15 cellular contexts compared by ENCODE assay signal in the genomic region with DNA sequence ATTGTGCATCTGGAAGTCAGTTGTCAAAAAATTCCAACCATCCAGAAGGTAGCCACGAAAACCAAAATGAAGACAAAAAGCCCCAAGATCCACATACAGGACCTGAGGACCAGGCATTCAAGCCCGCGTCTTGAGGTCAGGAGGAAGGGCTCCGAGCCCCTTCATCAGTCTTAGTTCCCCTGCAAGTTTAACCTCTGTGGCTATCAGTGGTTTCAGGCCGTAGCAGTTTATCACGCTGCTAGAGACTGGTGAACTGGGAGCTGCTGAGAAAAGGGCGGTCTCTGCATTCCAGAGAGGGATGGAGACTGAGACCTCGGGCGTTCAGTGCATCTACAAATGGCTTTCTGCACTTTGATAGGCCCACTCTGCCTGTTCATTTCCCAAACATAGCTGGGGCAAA.
DNase-seq lines count a peak whose midpoint lies in the region; ATAC-seq and TF ChIP-seq lines count a peak whose summit lies in the region.
"Had no signal": no experiment of that assay in that cellular context is flagged by ENCODE, and none has a peak within 500 bp of the region (broad histone marks: within the 10 kb centered on the region; RNA-seq: fewer than 3 reads in every experiment).

No MANE protein-coding gene starts in this region.

- H3K9me3 ChIP-seq in gastroesophageal sphincter: no peaks in the 10 kb centered on the region
- H3K9me3 ChIP-seq: heart left ventricle, MG63 had no signal

- H3K4me1 ChIP-seq in gastroesophageal sphincter: peaks cover 0 to 12% (median 0%) of the 10 kb centered on the region in 3 donors
- H3K4me1 ChIP-seq: parathyroid adenoma had no signal

- H3K27ac ChIP-seq in gastroesophageal sphincter: no peak overlapping the region
- H3K27ac ChIP-seq: coronary artery, heart left ventricle, parathyroid adenoma had no signal

- no peak for TF ChIP-seq EP300 in gastroesophageal sphincter (IDR thresholded peaks at IDR 0.05)

- DNase-seq in M059J (ENCODE audit: low read depth) (peak; percentile 67), fibroblast of the aortic adventitia (ENCODE audit: low read depth) (peak; percentile 4), NCI-H1694 (lab: John Stamatoyannopoulos, UW) (no peak), germinal center (ENCODE audit: low spot score) (no peak)
- DNase-seq in stimulated activated naive CD8-positive, alpha-beta T cell treated with anti-CD3 and anti-CD28 coated beads, Interleukin-15, Interleukin-2, amounts not matched to agents 100 U/mL and 50 U/mL, for 24 hours: no peak
- DNase-seq: CD4-positive, alpha-beta T cell; MG63; NCI-H2081 treated with DMSO at 0.1 percent for 48 hours; T-helper 2 cell had no signal

- H3K4me3 ChIP-seq in fibroblast of the aortic adventitia (ENCODE audit: low read depth, low read length) (no peak overlapping the region), gastroesophageal sphincter (no peak overlapping the region)
- H3K4me3 ChIP-seq: coronary artery, heart left ventricle, MG63 had no signal

- no peaks in the 10 kb centered on the region for H3K36me3 ChIP-seq in gastroesophageal sphincter
- H3K36me3 ChIP-seq: heart left ventricle, MG63 had no signal

- H3K27me3 ChIP-seq in gastroesophageal sphincter: no peaks in the 10 kb centered on the region
- H3K27me3 ChIP-seq: MG63 had no signal

- TF ChIP-seq CTCF in fibroblast of the aortic adventitia (IDR thresholded peaks at IDR 0.05; ENCODE audit: insufficient read depth, low read length) (no peak), gastroesophageal sphincter (IDR thresholded peaks at IDR 0.05) (no peak)

- ATAC-seq in GM18498 (IDR thresholded peaks at IDR 0.05; ENCODE audit: unreplicated experiment) (peak; percentile 57), gastroesophageal sphincter (no peak)
- peak; percentile 50 for ATAC-seq in stimulated activated naive CD8-positive, alpha-beta T cell treated with anti-CD3 and anti-CD28 coated beads, Interleukin-15, Interleukin-2, amounts not matched to agents 100 U/mL and 50 U/mL, for 24 hours
- ATAC-seq: heart left ventricle, Right ventricle myocardium inferior had no signal

- no peak for TF ChIP-seq POLR2A in gastroesophageal sphincter (IDR thresholded peaks at IDR 0.05)

- 58 to 79% methylated on average over 6 to 9 of the region's 9 CpGs for WGBS in gastroesophageal sphincter (ENCODE audit: low coverage in 1 of 2), 2 donors

Comparison
In these comparisons a context has a peak if more than half of its experiments do, and no peak if none do; other contexts are left out.
1. DNase-seq: peak in M059J (single experiment) and fibroblast of the aortic adventitia (single experiment); none in stimulated activated naive CD8-positive, alpha-beta T cell treated with anti-CD3 and anti-CD28 coated beads, Interleukin-15, Interleukin-2, amounts not matched to agents 100 U/mL and 50 U/mL, for 24 hours (single experiment), NCI-H1694 (single experiment) and germinal center (single experiment).